Comparison of ENCODE assay signal across 8 cellular contexts in the genomic region with DNA sequence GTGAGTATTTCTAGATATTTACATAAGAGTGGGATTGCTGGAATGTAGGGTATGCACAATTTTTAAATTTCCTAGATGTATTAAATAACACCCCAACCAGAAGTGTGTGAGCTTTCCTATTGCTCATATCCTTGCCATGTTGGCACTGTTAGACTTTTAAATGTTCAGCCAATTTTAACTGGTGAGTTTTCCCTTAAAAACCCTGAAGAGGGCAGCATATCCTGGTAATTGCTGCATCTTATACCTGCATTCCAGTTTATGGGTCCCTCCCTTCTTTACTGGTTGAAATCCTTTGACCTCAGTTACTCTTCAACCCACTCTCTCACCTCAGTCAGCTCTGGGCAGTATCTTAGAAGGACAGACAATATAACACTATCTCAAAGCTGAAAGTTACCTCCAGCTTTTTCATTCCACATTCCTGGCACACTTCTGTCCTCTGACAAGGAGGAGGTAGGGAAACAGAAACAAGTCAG.
DNase-seq lines count a peak whose midpoint lies in the region; ATAC-seq, FAIRE-seq and TF ChIP-seq lines count a peak whose summit lies in the region.

No MANE protein-coding gene starts in this region.

- no peaks in the 10 kb centered on the region for H3K27me3 ChIP-seq in ascending aorta
- H3K27me3 ChIP-seq in left lung, result no peaks in the 10 kb centered on the region

- H3K4me1 ChIP-seq in ascending aorta (peaks cover 6 to 23% of the 10 kb centered on the region in 2 donors), left lung (peaks cover 0 to 9% of the 10 kb centered on the region in 2 donors)

- DNase-seq in D721Med (ENCODE audit: insufficient read length, low spot score), result no peak
- peak; percentile 92 for DNase-seq in HT1080 (ENCODE audit: low read depth)
- DNase-seq in ascending aorta (ENCODE audit: low spot score in 2 of 2), result no peak
- no peak for DNase-seq in left lung

- H3K36me3 ChIP-seq in ascending aorta (no peaks in the 10 kb centered on the region), left lung (no peaks in the 10 kb centered on the region)

- H3K4me3 ChIP-seq in ascending aorta, result no peak overlapping the region
- H3K4me3 ChIP-seq in left lung, result no peak overlapping the region

- H3K9me3 ChIP-seq in ascending aorta (no peaks in the 10 kb centered on the region), left lung (no peaks in the 10 kb centered on the region)

- intact Hi-C loops in ascending aorta (cut with DNase I), result loop anchor here (1.0 to 10.0 kb wide), 5 partner anchors 127 to 625 kb away; partner anchors contain the start of genes PAWR and PPP1R12A
- intact Hi-C loops in left lung (cut with DNase I), result no loop called here

- peak; percentile 36 for TF ChIP-seq CTCF in D721Med (IDR thresholded peaks at IDR 0.05; ENCODE audit: insufficient read depth, missing control alignments)
- peak; percentile 56 to 62 (median 59) for TF ChIP-seq CTCF in ascending aorta (IDR thresholded peaks at IDR 0.05)
- TF ChIP-seq CTCF in left lung (IDR thresholded peaks at IDR 0.05), result peak in 1 of 2 donors; percentile 32

- no peak for FAIRE-seq in D721Med (lab: Jason Lieb, UNC)

- H3K27ac ChIP-seq in ascending aorta (peak overlapping the region; percentile 38 to 68), left lung (no peak overlapping the region)

- ATAC-seq in left lung (peak; percentile 88), GM18498 (IDR thresholded peaks at IDR 0.05; ENCODE audit: unreplicated experiment) (no peak), GM21723 (IDR thresholded peaks at IDR 0.05; ENCODE audit: unreplicated experiment) (no peak), HG02623 (IDR thresholded peaks at IDR 0.05; ENCODE audit: unreplicated experiment) (no peak), GM21447 (IDR thresholded peaks at IDR 0.05; ENCODE audit: unreplicated experiment) (no peak)

Comparison
In these comparisons a context has a peak if more than half of its experiments do, and no peak if none do; other contexts are left out.
1. H3K27ac ChIP-seq: peak in ascending aorta (2 of 2); none in left lung (0 of 2).